ENCODE assay signal across 8 cellular contexts in genomic region chr15:31306426-31307269, GRCh38.
DNase-seq lines count a peak whose midpoint lies in the region; ATAC-seq and TF ChIP-seq lines count a peak whose summit lies in the region.

No MANE protein-coding gene starts in this region.

- no peak for TF ChIP-seq CTCF in foreskin fibroblast (IDR thresholded peaks at IDR 0.05; ENCODE audit: low read depth, low read length)

- H3K9me3 Mint-ChIP-seq in memory B cell = no peaks in the 10 kb centered on the region

- H3K4me1 Mint-ChIP-seq in memory B cell = peaks cover 27% of the 10 kb centered on the region

- peak overlapping the region; percentile 95 for H3K27ac ChIP-seq in cingulate gyrus (ENCODE audit: low read depth, low read length)

- ATAC-seq in memory B cell (ENCODE audit: low read depth) = peak; percentile 22
- no peak for ATAC-seq in GM18858 (IDR thresholded peaks at IDR 0.05; ENCODE audit: unreplicated experiment)
- no peak for ATAC-seq in GM19324 (IDR thresholded peaks at IDR 0.05; ENCODE audit: low FRiP score, unreplicated experiment)

- H3K27me3 Mint-ChIP-seq in memory B cell = peaks cover 4% of the 10 kb centered on the region

- peak overlapping the region; percentile 11 for H3K4me3 Mint-ChIP-seq in memory B cell

- no peak overlapping the region for H3K27ac Mint-ChIP-seq in memory B cell

- no peak overlapping the region for H3K4me3 ChIP-seq in foreskin fibroblast (ENCODE audit: low read depth in 1 of 2, low read length in 2 of 2)

- no peaks in the 10 kb centered on the region for H3K36me3 Mint-ChIP-seq in memory B cell

- peak; percentile 94 for DNase-seq in COLO668 (lab: John Stamatoyannopoulos, UW; ENCODE audit: unreplicated experiment)
- DNase-seq in NCI-H1930 (lab: John Stamatoyannopoulos, UW) = peak; percentile 29 to 55
- DNase-seq in memory B cell (ENCODE audit: low spot score in 2 of 2) = peak in 1 of 2 donors; percentile 9
- DNase-seq in foreskin fibroblast = no peak
- no peak for DNase-seq in stimulated activated naive CD4-positive, alpha-beta T cell (lab: John Stamatoyannopoulos, UW)

Comparison
In these comparisons a context has a peak if more than half of its experiments do, and no peak if none do; other contexts are left out.
1. DNase-seq: peak in COLO668 (single experiment) and NCI-H1930 (2 of 2); none in foreskin fibroblast (0 of 2) and stimulated activated naive CD4-positive, alpha-beta T cell (0 of 6).